23 cellular contexts compared by ENCODE assay signal in the genomic region with DNA sequence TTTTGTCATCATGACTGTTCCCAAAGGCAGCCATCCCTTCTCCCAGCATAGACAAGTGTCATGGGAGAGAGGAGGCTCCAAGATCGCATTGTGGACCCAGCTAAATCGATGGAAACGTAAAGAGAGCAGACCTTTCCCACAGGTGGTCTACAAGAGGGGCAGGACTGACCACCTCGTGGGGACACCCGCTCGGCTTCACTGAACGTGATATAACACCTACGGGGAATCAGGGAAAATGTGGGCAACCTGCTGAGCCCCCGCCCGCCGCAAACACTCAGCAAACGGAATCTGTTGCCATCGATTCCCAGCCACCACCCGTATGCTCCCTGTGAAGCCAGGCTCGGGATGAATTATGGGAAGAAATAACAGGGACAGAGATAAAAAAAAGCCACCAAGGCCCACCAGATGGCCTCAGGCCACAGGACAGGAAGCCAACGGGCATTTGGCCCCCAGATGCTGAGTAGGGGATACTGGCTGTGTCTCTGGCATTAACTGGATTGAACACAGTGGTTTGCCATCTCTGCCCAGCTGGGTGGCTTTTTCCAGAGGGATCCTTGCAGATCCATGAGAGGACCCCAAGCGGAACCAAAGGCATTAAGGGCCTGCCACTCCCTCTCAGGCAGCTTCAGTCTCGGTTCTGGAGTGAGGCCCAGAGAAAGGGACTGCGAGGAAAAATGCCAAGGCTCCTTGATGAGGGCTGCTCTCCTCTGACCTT. TPM values are rescaled to one million over a fixed set of nuclear protein-coding genes. Genes with fewer than 3 reads are reported as not detected.
DNase-seq lines count a peak whose midpoint lies in the region; ATAC-seq, FAIRE-seq and TF ChIP-seq lines count a peak whose summit lies in the region.
"Had no signal": no experiment of that assay in that cellular context is flagged by ENCODE, and none has a peak within 500 bp of the region (broad histone marks: within the 10 kb centered on the region; RNA-seq: fewer than 3 reads in every experiment).

No MANE protein-coding gene starts in this region.

- H2AFZ ChIP-seq in K562 (ENCODE audit: low read depth, low read length) (no peak overlapping the region), neural progenitor cell (replicated peaks) (no peak overlapping the region)
- H2AFZ ChIP-seq: GM23248 had no signal

- peaks cover 22% of the 10 kb centered on the region for H3K36me3 Mint-ChIP-seq in neural progenitor cell
- H3K36me3 Mint-ChIP-seq: CD14-positive monocyte; CD8-positive, alpha-beta memory T cell had no signal

- FAIRE-seq in HTR-8/SVneo (lab: Jason Lieb, UNC) (peak; percentile 26), K562 (lab: Jason Lieb, UNC) (no peak)
- FAIRE-seq: D721Med, G401.6, GM12892, H54 had no signal

- peaks cover 13 to 78% of the 10 kb centered on the region in 2 experiments; a peak in 3 of 5 replicates for H3K27me3 ChIP-seq in K562 (ENCODE audit: control insufficient read depth in 2 of 2, insufficient read depth in 2 of 2, low read length in 2 of 2)
- no peaks in the 10 kb centered on the region for H3K27me3 ChIP-seq in neural progenitor cell
- H3K27me3 ChIP-seq in uterus: no peaks in the 10 kb centered on the region
- H3K27me3 ChIP-seq: BLaER1 had no signal

- TF ChIP-seq RAD21 in K562 (CRISPR knock-in tag; conservative IDR thresholded peaks at IDR 0.05 in 1 of 2, IDR thresholded peaks at IDR 0.05 in 1 of 2): no peak

- no peak for ATAC-seq in K562
- no peak for ATAC-seq in HG03095 (IDR thresholded peaks at IDR 0.05; ENCODE audit: unreplicated experiment)
- ATAC-seq in GM18502 (IDR thresholded peaks at IDR 0.05; ENCODE audit: poor library complexity, unreplicated experiment): no peak

- H3K4me2 ChIP-seq in K562 (ENCODE audit: insufficient read depth, low read length): no peak overlapping the region
- no peak overlapping the region for H3K4me2 ChIP-seq in neural progenitor cell
- H3K4me2 ChIP-seq: BLaER1 had no signal

- in situ Hi-C loops in K562 (cut with MboI): no loop called here

- POLR2A ChIA-PET in K562 (lab: Yijun Ruan, JAX): interaction anchor here (0.7 kb wide), 1 partner anchor 11 kb away, joined by 3 read pairs; no protein-coding TSS in a partner anchor

- peaks cover 10% of the 10 kb centered on the region for H3F3A ChIP-seq in neural progenitor cell (ENCODE audit: low read depth)

- TF ChIP-seq CTCF in K562 (IDR thresholded peaks at IDR 0.05 in 2 of 3, conservative IDR thresholded peaks at IDR 0.05 in 1 of 3; ENCODE audit: insufficient read depth in 2 of 3, low read depth in 1 of 3, low read length in 3 of 3) (no peak), neural progenitor cell (IDR thresholded peaks at IDR 0.05) (no peak), uterus (IDR thresholded peaks at IDR 0.05) (no peak)

- no peak overlapping the region for H3K4me3 ChIP-seq in K562
- H3K4me3 ChIP-seq in neural progenitor cell: no peak overlapping the region
- H3K4me3 ChIP-seq in uterus: no peak overlapping the region
- H3K4me3 ChIP-seq: BLaER1, GM23248 had no signal

- no peaks in the 10 kb centered on the region for H3K9me1 ChIP-seq in K562 (ENCODE audit: control insufficient read depth, insufficient read depth, low read length)

- intact Hi-C loops in K562 (cut with micrococcal nuclease): no loop called here
- intact Hi-C loops in uterus (cut with DNase I; ENCODE audit: low total_unique reads): no loop called here
- intact Hi-C loops in posterior vena cava (cut with DNase I): no loop called here

- WGBS in K562 (ENCODE audit: insufficient coverage, low coverage, missing lambda C conversion rate): 2% methylated on average over 17 of the region's 19 CpGs

- TF ChIP-seq POLR2A in K562 (conservative IDR thresholded peaks at IDR 0.05) (no peak), uterus (IDR thresholded peaks at IDR 0.05) (no peak)

- H3K36me3 ChIP-seq in K562 (ENCODE audit: control insufficient read depth, insufficient read depth, low read length) (no peaks in the 10 kb centered on the region), neural progenitor cell (no peaks in the 10 kb centered on the region), uterus (no peaks in the 10 kb centered on the region)
- H3K36me3 ChIP-seq: BLaER1 had no signal

- H3K79me2 ChIP-seq in K562 (ENCODE audit: control insufficient read depth, insufficient read depth, low read length) (no peaks in the 10 kb centered on the region), neural progenitor cell (ENCODE audit: low read depth) (no peaks in the 10 kb centered on the region)

- H3K4me1 ChIP-seq in K562 (replicated peaks in 1 of 2; ENCODE audit: control insufficient read depth in 2 of 2, insufficient read depth in 2 of 2, low read length in 2 of 2) (peaks cover 0 to 5% of the 10 kb centered on the region in 2 experiments; a peak in 1 of 5 replicates), neural progenitor cell (peaks cover 13% of the 10 kb centered on the region), uterus (no peaks in the 10 kb centered on the region)

- H3K27ac Mint-ChIP-seq in neural progenitor cell: peak overlapping the region; percentile 17
- H3K27ac Mint-ChIP-seq: CD14-positive monocyte; CD8-positive, alpha-beta memory T cell had no signal

- H3K9me3 Mint-ChIP-seq in neural progenitor cell: no peaks in the 10 kb centered on the region
- H3K9me3 Mint-ChIP-seq: CD8-positive, alpha-beta memory T cell had no signal

- DNase-seq in HTR-8/SVneo (ENCODE audit: insufficient read length, low spot score) (no peak), K562 (ENCODE audit: extremely low read depth in 1 of 4, low spot score in 3 of 4) (no peak), left kidney (ENCODE audit: low read depth, low spot score) (peak; percentile 55), neural progenitor cell (ENCODE audit: low spot score) (no peak), uterus (no peak), posterior vena cava (ENCODE audit: low spot score) (no peak)
- DNase-seq: 8988T; CD8-positive, alpha-beta memory T cell; COR-L47; GM23248; HCEC 1CT; IMR-90; KBM-7 had no signal

- H3K4me1 Mint-ChIP-seq in neural progenitor cell: peaks cover 11% of the 10 kb centered on the region
- H3K4me1 Mint-ChIP-seq: CD14-positive monocyte; CD8-positive, alpha-beta memory T cell had no signal

- H3K27ac ChIP-seq in K562 (ENCODE audit: extremely low read depth, low read depth, low read length) (no peak overlapping the region), neural progenitor cell (no peak overlapping the region), uterus (no peak overlapping the region)
- H3K27ac ChIP-seq: BLaER1, GM23248, HL-60 had no signal

- H3K9me3 ChIP-seq in K562 (replicated peaks; ENCODE audit: control insufficient read depth, insufficient read depth, low read depth, low read length) (no peaks in the 10 kb centered on the region), neural progenitor cell (ENCODE audit: low read depth) (no peaks in the 10 kb centered on the region), uterus (no peaks in the 10 kb centered on the region)

- H3K27me3 Mint-ChIP-seq in neural progenitor cell (ENCODE audit: insufficient read depth, low read depth): peaks cover 4% of the 10 kb centered on the region

- CTCF ChIA-PET in K562 (lab: Yijun Ruan, JAX; ENCODE audit: low intra/inter-chr PET ratio): no interaction called here

- H3K4me3 Mint-ChIP-seq in neural progenitor cell: no peak overlapping the region
- H3K4me3 Mint-ChIP-seq: CD14-positive monocyte; CD8-positive, alpha-beta memory T cell had no signal

- no peak for TF ChIP-seq EP300 in K562 (IDR thresholded peaks at IDR 0.05; ENCODE audit: low read length)

- peaks cover 13% of the 10 kb centered on the region; the same call in 1 of the 2 replicates for H4K20me1 ChIP-seq in K562 (replicated peaks; ENCODE audit: control insufficient read depth, insufficient read depth, low read length)
- peaks cover 21% of the 10 kb centered on the region for H4K20me1 ChIP-seq in neural progenitor cell (ENCODE audit: low read depth)
- H4K20me1 ChIP-seq: BLaER1 had no signal

- H3K9ac ChIP-seq in K562 (ENCODE audit: insufficient read depth in 1 of 2, low read depth in 2 of 2, low read length in 2 of 2) (no peak overlapping the region), neural progenitor cell (no peak overlapping the region)
- H3K9ac ChIP-seq: BLaER1, GM23248 had no signal

- BruUV-seq in K562 (replicated peaks; lab: Mats Ljungman, UMichigan): no TSS peak

TF ChIP-seq in K562, 482 proteins besides CTCF, POLR2A, EP300 and RAD21 (continues in another document):
- TF ChIP-seq POLR2G (IDR thresholded peaks at IDR 0.05; ENCODE audit: low read depth, low read length): no peak
- 0 out of 2 replicates have a peak, but pooled peaks have one; percentile 11 for TF ChIP-seq RFX1 (IDR thresholded peaks at IDR 0.05)

RNA-seq across cellular contexts. Expression of gene BMP7, which starts 44.4 kb away (rescaled TPM):
- not detected in 2 replicates for total RNA-seq in K562 (2011; cell fraction: chromatin; rRNA removed; ENCODE audit: low replicate concordance)
- not detected in 2 replicates for total RNA-seq in K562 (2011; cell fraction: nucleolus; rRNA removed)
- not detected in 2 replicates for total RNA-seq in K562 (2011; cell fraction: nucleoplasm; rRNA removed)
- not detected in 2 replicates for total RNA-seq in K562 (2014; rRNA removed)
- total RNA-seq in K562 (2014; rRNA removed; fragmentation: Illumina TruSeq; extraction: Trizol): not detected in 2 replicates
- not detected in 2 replicates for total RNA-seq in K562 (2015; rRNA removed; fragmentation: Illumina TruSeq; extraction: Trizol)
- total RNA-seq in K562 (2021): 0.13 and 0.18 TPM in 2 replicates
- not detected in 2 replicates for polyA plus RNA-seq in K562 (2011; rRNA removed)
- not detected in 2 replicates for polyA plus RNA-seq in K562 (2011; cell fraction: cytosol; rRNA removed)
- polyA plus RNA-seq in K562 (2011; cell fraction: nucleus; rRNA removed): not detected in 2 replicates
- polyA plus RNA-seq in K562 (2012): 0.07 and 0.15 TPM in 2 replicates
- polyA plus RNA-seq in K562 (2014; fragmentation: Illumina TruSeq; extraction: Trizol): not detected in 2 replicates
- not detected for polyA plus RNA-seq in K562 (2014; fragmentation: Nextera tagmentation; extraction: Ambion mirVana)
- not detected in 2 replicates for polyA plus RNA-seq in K562 (2014; rRNA removed)
- polyA minus RNA-seq in K562 (2011; rRNA and poly(A)+ RNA removed): not detected in 2 replicates
- polyA minus RNA-seq in K562 (2011; cell fraction: cytosol; rRNA and poly(A)+ RNA removed): not detected in 2 replicates
- polyA minus RNA-seq in K562 (2011; cell fraction: nucleus; rRNA and poly(A)+ RNA removed): not detected in 2 replicates
- 11.2 and 31.1 TPM in 2 replicates for total RNA-seq in neural progenitor cell (ENCODE audit: low replicate concordance)
- total RNA-seq in uterus: 10 to 100 TPM in 1 of 4 donors, under 1 TPM in 3; under 0.01 to 13.3 (median 0.36) TPM
- under 1 TPM in 1 of 2 donors, not detected in 1; 0.65 TPM for total RNA-seq in posterior vena cava
- total RNA-seq: CD8-positive, alpha-beta memory T cell; GM23248; IMR-90 had no signal
- polyA plus RNA-seq: AG04450; CD14-positive monocyte; CD8-positive, alpha-beta memory T cell; GM23248; IMR-90 had no signal
